1 cellular context compared by ENCODE assay signal in genomic region chr1:186978596-186979556, GRCh38.
A peak's percentile ranks its signal among the peaks of the same experiment; 100 is the strongest.
TF ChIP-seq lines count a peak whose summit lies in the region.

No MANE protein-coding gene starts in this region.

TF ChIP-seq in GM12878, 131 proteins besides CTCF, POLR2A, EP300 and RAD21 (continued from another document):
- TF ChIP-seq, protein P1, sequence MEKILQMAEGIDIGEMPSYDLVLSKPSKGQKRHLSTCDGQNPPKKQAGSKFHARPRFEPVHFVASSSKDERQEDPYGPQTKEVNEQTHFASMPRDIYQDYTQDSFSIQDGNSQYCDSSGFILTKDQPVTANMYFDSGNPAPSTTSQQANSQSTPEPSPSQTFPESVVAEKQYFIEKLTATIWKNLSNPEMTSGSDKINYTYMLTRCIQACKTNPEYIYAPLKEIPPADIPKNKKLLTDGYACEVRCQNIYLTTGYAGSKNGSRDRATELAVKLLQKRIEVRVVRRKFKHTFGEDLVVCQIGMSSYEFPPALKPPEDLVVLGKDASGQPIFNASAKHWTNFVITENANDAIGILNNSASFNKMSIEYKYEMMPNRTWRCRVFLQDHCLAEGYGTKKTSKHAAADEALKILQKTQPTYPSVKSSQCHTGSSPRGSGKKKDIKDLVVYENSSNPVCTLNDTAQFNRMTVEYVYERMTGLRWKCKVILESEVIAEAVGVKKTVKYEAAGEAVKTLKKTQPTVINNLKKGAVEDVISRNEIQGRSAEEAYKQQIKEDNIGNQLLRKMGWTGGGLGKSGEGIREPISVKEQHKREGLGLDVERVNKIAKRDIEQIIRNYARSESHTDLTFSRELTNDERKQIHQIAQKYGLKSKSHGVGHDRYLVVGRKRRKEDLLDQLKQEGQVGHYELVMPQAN (conservative IDR thresholded peaks at IDR 0.05), result no peak
- TF ChIP-seq TBL1XR1 (IDR thresholded peaks at IDR 0.05; ENCODE audit: low read depth, low read length), result no peak
- TF ChIP-seq IRF3 (IDR thresholded peaks at IDR 0.05), result no peak
- TF ChIP-seq IKZF1 (conservative IDR thresholded peaks at IDR 0.05), result peak; percentile 49; the same call in 1 of the 2 replicates
- TF ChIP-seq HSF1 (IDR thresholded peaks at IDR 0.05; ENCODE audit: low read depth, low read length), result no peak
- no peak for TF ChIP-seq EZH2 (IDR thresholded peaks at IDR 0.05; ENCODE audit: borderline replicate concordance, control insufficient read depth, low read depth, low read length)
- no peak for TF ChIP-seq NFXL1 (IDR thresholded peaks at IDR 0.05; ENCODE audit: borderline replicate concordance)
- TF ChIP-seq MTA2 (IDR thresholded peaks at IDR 0.05; ENCODE audit: low read depth), result 0 out of 2 replicates have a peak, but pooled peaks have one; percentile 18
- peak in 1 of 2 experiments; percentile 40; a peak in 1 of 4 replicates for TF ChIP-seq IKZF2 (IDR thresholded peaks at IDR 0.05)
- no peak for TF ChIP-seq ZBTB4 (CRISPR knock-in tag; IDR thresholded peaks at IDR 0.05)
- no peak for TF ChIP-seq FOXM1 (IDR thresholded peaks at IDR 0.05; ENCODE audit: low read depth, low read length)
- TF ChIP-seq MXI1 (IDR thresholded peaks at IDR 0.05; ENCODE audit: low read depth, low read length), result no peak
- peak; percentile 18 for TF ChIP-seq MEF2B (IDR thresholded peaks at IDR 0.05; ENCODE audit: partially characterized antibody, poor library complexity, severe bottlenecking)
- no peak for TF ChIP-seq RAD51 (IDR thresholded peaks at IDR 0.05)
